ENCODE assay signal across 8 cellular contexts in the genomic region with DNA sequence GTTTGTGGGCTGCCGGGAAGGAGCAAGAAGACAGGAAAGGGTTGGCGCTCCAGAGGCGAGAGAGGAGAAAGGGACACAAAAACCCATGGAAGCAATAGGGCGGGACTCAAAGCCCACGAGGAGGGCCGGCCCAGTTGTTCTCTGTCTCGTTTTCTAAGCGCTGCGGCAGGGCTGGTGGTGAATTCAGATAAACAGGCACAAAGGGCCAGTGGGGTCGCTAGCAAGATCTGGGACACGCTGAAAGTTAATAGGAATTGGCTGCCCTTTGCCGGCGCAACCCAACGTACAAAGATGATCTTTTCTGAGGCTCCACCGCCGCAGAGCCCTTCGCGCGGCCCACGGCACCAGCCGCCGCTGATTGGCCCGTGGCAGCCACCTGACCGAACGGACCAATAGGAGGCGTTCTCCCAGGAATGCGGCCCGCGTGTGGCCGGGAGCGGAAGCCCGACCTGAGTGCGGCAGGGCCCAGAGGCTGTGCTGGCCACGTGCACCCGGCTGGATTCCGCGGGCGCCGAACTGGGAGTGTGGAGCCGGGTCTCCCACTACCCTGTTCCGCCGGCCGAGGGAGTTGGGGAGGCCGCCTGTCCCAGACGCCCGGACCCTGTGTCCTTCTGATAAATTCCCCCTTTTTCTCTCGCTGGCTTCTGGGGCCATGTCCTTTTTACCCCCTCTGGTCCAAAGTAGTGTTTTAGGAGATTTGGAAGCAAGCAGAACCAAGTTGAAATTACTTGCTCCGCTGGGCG. TPM values are rescaled to one million over a fixed set of nuclear protein-coding genes. Genes with fewer than 3 reads are reported as not detected.
DNase-seq lines count a peak whose midpoint lies in the region; ATAC-seq and TF ChIP-seq lines count a peak whose summit lies in the region.
"Had no signal": no experiment of that assay in that cellular context is flagged by ENCODE, and none has a peak within 500 bp of the region (broad histone marks: within the 10 kb centered on the region; RNA-seq: fewer than 3 reads in every experiment).

No MANE protein-coding gene starts in this region.

- TF ChIP-seq CTCF in left lung (IDR thresholded peaks at IDR 0.05) = no peak

- in situ Hi-C loops in KBM-7 (cut with MboI; ENCODE audit: low pct_unique_long_range_greater_than_20kb, low sequenced_read_pairs) = no loop called here

- peak overlapping the region; percentile 21 to 66 for H3K27ac ChIP-seq in left lung
- H3K27ac ChIP-seq: SK-N-MC had no signal

- peak; percentile 93 for DNase-seq in activated CD4-positive, alpha-beta T cell treated with anti-CD3 and anti-CD28 coated beads for 48 hours
- DNase-seq in cerebellum (ENCODE audit: low spot score) (peak; percentile 93), left lung (peak; percentile 90 to 93), NCI-H2171 treated with DMSO at 0.1 percent for 48 hours (lab: John Stamatoyannopoulos, UW) (no peak), KBM-7 (no peak)
- peak; percentile 75 to 80 for DNase-seq in stimulated activated CD4-positive, alpha-beta T cell treated with anti-CD3 and anti-CD28 coated beads, Interleukin-2, amount 100 ng/mL, for 48 hours

- H3K4me3 ChIP-seq in left lung = peak overlapping the region; percentile 8 to 30
- H3K4me3 ChIP-seq: SK-N-MC had no signal

- no peaks in the 10 kb centered on the region for H3K36me3 ChIP-seq in left lung

- H3K27me3 ChIP-seq in left lung = no peaks in the 10 kb centered on the region

- intact Hi-C loops in left lung (cut with DNase I) = no loop called here

- H3K4me1 ChIP-seq in left lung = peaks cover 6 to 24% of the 10 kb centered on the region in 2 donors

- ATAC-seq in GM21825 (IDR thresholded peaks at IDR 0.05; ENCODE audit: unreplicated experiment) (peak; percentile 50), left lung (peak; percentile 92)

- no peaks in the 10 kb centered on the region for H3K9me3 ChIP-seq in left lung

RNA-seq across cellular contexts. Expression of a gene that starts 16.8 kb away (rescaled TPM):
- total RNA-seq in cerebellum (102 TPM), left lung (10 to 100 TPM; 71.2 to 79.7 TPM)

RNA-seq across cellular contexts. Expression of a gene that starts 30.1 kb away (rescaled TPM):
- total RNA-seq in cerebellum = 4.5 TPM
- total RNA-seq in left lung = 10 to 100 TPM; 14.8 to 99.9 TPM

Comparison
In these comparisons a context has a peak if more than half of its experiments do, and no peak if none do; other contexts are left out.
1. DNase-seq: peak in activated CD4-positive, alpha-beta T cell treated with anti-CD3 and anti-CD28 coated beads for 48 hours (single experiment), cerebellum (single experiment), left lung (2 of 2) and stimulated activated CD4-positive, alpha-beta T cell treated with anti-CD3 and anti-CD28 coated beads, Interleukin-2, amount 100 ng/mL, for 48 hours (2 of 2); none in NCI-H2171 treated with DMSO at 0.1 percent for 48 hours (single experiment) and KBM-7 (single experiment).